In genomic region chr1:241677171-241677570, GRCh38 we compare ENCODE assay signal across 10 cellular contexts. TPM values are rescaled to one million over a fixed set of nuclear protein-coding genes. Genes with fewer than 3 reads are reported as not detected.
DNase-seq lines count a peak whose midpoint lies in the region; ATAC-seq and TF ChIP-seq lines count a peak whose summit lies in the region.
"Had no signal": no experiment of that assay in that cellular context is flagged by ENCODE, and none has a peak within 500 bp of the region (broad histone marks: within the 10 kb centered on the region; RNA-seq: fewer than 3 reads in every experiment).

No MANE protein-coding gene starts in this region.

- H3K4me3 Mint-ChIP-seq in central memory CD8-positive, alpha-beta T cell: peak overlapping the region; percentile 62

- H3K36me3 Mint-ChIP-seq in central memory CD8-positive, alpha-beta T cell (ENCODE audit: insufficient read depth): peaks cover 1% of the 10 kb centered on the region

- no peaks in the 10 kb centered on the region for H3K9me3 Mint-ChIP-seq in central memory CD8-positive, alpha-beta T cell

- H3K27ac ChIP-seq in A673 (ENCODE audit: low read depth, low read length, poor library complexity, severe bottlenecking): no peak overlapping the region
- H3K27ac ChIP-seq: gastroesophageal sphincter had no signal

- BruUV-seq in A673 (replicated peaks; lab: Mats Ljungman, UMichigan): no TSS peak

- peaks cover 8% of the 10 kb centered on the region for H3K4me1 ChIP-seq in A673 (ENCODE audit: insufficient read depth, low read length, poor library complexity, severe bottlenecking)
- H3K4me1 ChIP-seq: gastroesophageal sphincter had no signal

- TF ChIP-seq CTCF in A673 (conservative IDR thresholded peaks at IDR 0.05; ENCODE audit: low read depth, low read length): no peak

- no peaks in the 10 kb centered on the region for H3K9me3 ChIP-seq in A673 (ENCODE audit: low read depth, low read length, poor library complexity, severe bottlenecking)
- H3K9me3 ChIP-seq: gastroesophageal sphincter had no signal

- H3K4me1 Mint-ChIP-seq in central memory CD8-positive, alpha-beta T cell: peaks cover 8% of the 10 kb centered on the region

- no peaks in the 10 kb centered on the region for H3K27me3 ChIP-seq in A673 (replicated peaks; ENCODE audit: insufficient read depth, low read depth, low read length, poor library complexity)

- peak overlapping the region; percentile 42 for H3K27ac Mint-ChIP-seq in central memory CD8-positive, alpha-beta T cell (ENCODE audit: low read depth)

- POLR2A ChIA-PET in A673 (lab: Charles Lee; ENCODE audit: low non-redundant PET): no interaction called here

- peaks cover 26% of the 10 kb centered on the region for H3K27me3 Mint-ChIP-seq in central memory CD8-positive, alpha-beta T cell

- ATAC-seq in GM18511 (IDR thresholded peaks at IDR 0.05; ENCODE audit: unreplicated experiment) (peak; percentile 83), GM21423 (IDR thresholded peaks at IDR 0.05; ENCODE audit: unreplicated experiment) (peak; percentile 91), HG03432 (IDR thresholded peaks at IDR 0.05; ENCODE audit: unreplicated experiment) (peak; percentile 94)
- ATAC-seq in central memory CD8-positive, alpha-beta T cell (replicated peaks; ENCODE audit: extremely low read depth, poor library complexity, severe bottlenecking): peak; percentile 91
- ATAC-seq: gastroesophageal sphincter had no signal

- CTCF ChIA-PET in A673 (lab: Charles Lee): no interaction called here

- H3K4me3 ChIP-seq in A673 (ENCODE audit: low read depth, low read length, poor library complexity, severe bottlenecking): no peak overlapping the region
- H3K4me3 ChIP-seq: gastroesophageal sphincter had no signal

- intact Hi-C loops in A673 (cut with micrococcal nuclease; ENCODE audit: unreplicated experiment): no loop called here

- DNase-seq in central memory CD8-positive, alpha-beta T cell (ENCODE audit: low spot score in 2 of 2): no peak
- no peak for DNase-seq in NOMO-1 (lab: John Stamatoyannopoulos, UW; ENCODE audit: unreplicated experiment in 2 of 2)
- DNase-seq in T-helper 9 cell: no peak
- no peak for DNase-seq in kidney glomerular epithelial cell (lab: John Stamatoyannopoulos, UW)
- no peak for DNase-seq in A673 (ENCODE audit: low spot score)

- no peaks in the 10 kb centered on the region for H3K36me3 ChIP-seq in A673 (ENCODE audit: insufficient read depth, low read length, poor library complexity, severe bottlenecking)
- H3K36me3 ChIP-seq: gastroesophageal sphincter had no signal

RNA-seq across cellular contexts. Expression of gene WDR64, which starts 25.1 kb away (rescaled TPM):
- total RNA-seq in A673 (2021): not detected in 2 replicates
- total RNA-seq: NCI-H460 had no signal

RNA-seq across cellular contexts. Expression of gene CHML, which starts 37.0 kb away (rescaled TPM):
- total RNA-seq in A673 (2021): 10.6 and 11.9 TPM in 2 replicates

RNA-seq across cellular contexts. Expression of gene OPN3, which starts 37.0 kb away (rescaled TPM):
- total RNA-seq in A673 (2021): 12.6 and 14.2 TPM in 2 replicates
